In the genomic region with DNA sequence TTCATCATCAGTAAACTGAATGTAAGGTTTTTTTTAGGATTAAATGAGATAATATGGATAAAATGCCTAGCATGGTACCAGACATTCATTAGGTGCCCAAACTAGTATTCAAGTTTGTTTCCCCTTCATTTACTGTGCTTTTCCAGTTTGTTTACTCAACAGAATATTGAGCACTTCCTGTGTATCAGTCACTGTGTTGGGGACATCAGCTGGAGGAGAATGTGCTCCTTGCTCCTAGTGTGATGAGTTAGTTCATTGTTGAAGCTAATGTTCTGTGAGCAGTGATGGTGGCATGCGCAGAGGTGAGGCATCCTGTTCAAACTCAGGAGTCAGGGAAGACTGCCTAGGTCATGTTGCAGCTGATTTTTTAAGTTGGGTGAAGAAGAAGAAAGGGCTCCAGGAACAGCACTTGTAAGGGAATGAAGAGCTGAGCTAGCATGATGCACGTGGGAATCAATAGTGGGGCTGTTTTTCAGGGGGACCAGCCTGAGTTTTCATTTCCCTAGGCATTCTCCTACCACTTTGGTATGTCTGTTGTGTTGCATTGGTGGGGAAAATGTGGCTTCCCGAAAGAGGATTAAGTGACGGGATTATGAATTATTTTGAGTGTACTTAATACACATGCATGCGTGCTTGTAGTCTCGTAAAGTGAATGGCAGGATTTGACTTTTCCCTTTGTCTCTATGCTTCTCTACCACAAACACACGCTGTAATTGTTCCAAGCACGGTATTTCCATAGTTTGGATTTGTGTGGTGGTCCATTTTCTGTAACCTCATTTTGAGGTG, we compare ENCODE assay signal across 1 cellular context.
TF ChIP-seq lines count a peak whose summit lies in the region.

No MANE protein-coding gene starts in this region.

TF ChIP-seq in WTC11, 78 proteins besides CTCF, POLR2A, EP300 and RAD21 (continued from another document):
- TF ChIP-seq ZNF512 (CRISPR knock-in tag; IDR thresholded peaks at IDR 0.05; ENCODE audit: borderline replicate concordance) (no peak), ESRRA (CRISPR knock-in tag; IDR thresholded peaks at IDR 0.05; ENCODE audit: borderline replicate concordance) (no peak), ARID4B (CRISPR knock-in tag; IDR thresholded peaks at IDR 0.05; ENCODE audit: borderline replicate concordance) (no peak), ATF1 (CRISPR knock-in tag; IDR thresholded peaks at IDR 0.05) (no peak), ATF2 (CRISPR knock-in tag; IDR thresholded peaks at IDR 0.05; ENCODE audit: borderline replicate concordance, low read depth) (no peak), ZSCAN18 (CRISPR knock-in tag; IDR thresholded peaks at IDR 0.05) (no peak), FOXJ3 (CRISPR knock-in tag; IDR thresholded peaks at IDR 0.05; ENCODE audit: borderline replicate concordance) (no peak), FOXP1 (CRISPR knock-in tag; IDR thresholded peaks at IDR 0.05; ENCODE audit: borderline replicate concordance) (no peak)
